10 cellular contexts compared by ENCODE assay signal in genomic region chr6:125835221-125835744, GRCh38. TPM values are rescaled to one million over a fixed set of nuclear protein-coding genes. Genes with fewer than 3 reads are reported as not detected.
DNase-seq lines count a peak whose midpoint lies in the region; ATAC-seq, FAIRE-seq and TF ChIP-seq lines count a peak whose summit lies in the region.
"Had no signal": no experiment of that assay in that cellular context is flagged by ENCODE, and none has a peak within 500 bp of the region (broad histone marks: within the 10 kb centered on the region; RNA-seq: fewer than 3 reads in every experiment).

No MANE protein-coding gene starts in this region.

- 79 to 89% methylated on average over 2 of the region's 2 CpGs for WGBS in pancreas, 2 donors
- 69% methylated on average over 2 of the region's 2 CpGs for WGBS in prostate gland

- ATAC-seq in pancreas (peak in 3 of 4 donors; percentile 51 to 71 (median 52)), HG02678 (IDR thresholded peaks at IDR 0.05; ENCODE audit: unreplicated experiment) (no peak)

- H4K20me1 ChIP-seq in OCI-LY7 (ENCODE audit: insufficient read depth, low read length) = no peaks in the 10 kb centered on the region

- DNase-seq in AG10803 (ENCODE audit: low read depth) = peak; percentile 81
- no peak for DNase-seq in Peyer's patch
- DNase-seq in fibroblast of mammary gland (ENCODE audit: low read depth) = peak; percentile 70
- DNase-seq in pancreas = no peak
- no peak for DNase-seq in OCI-LY7 (ENCODE audit: low spot score)
- DNase-seq in prostate gland (ENCODE audit: low spot score) = no peak
- DNase-seq in activated CD4-positive, alpha-beta memory T cell treated with anti-CD3 and anti-CD28 coated beads for 36 hours = no peak
- DNase-seq: activated naive CD4-positive, alpha-beta T cell treated with anti-CD3 and anti-CD28 coated beads, Interleukin-2, amount 10 ng/mL, durations not matched to agents 7 days and 5 days; NCI-H526 treated with DMSO at 0.1 percent for 48 hours had no signal

- peaks cover 35% of the 10 kb centered on the region; the same call in 1 of the 2 replicates for H3K79me2 ChIP-seq in OCI-LY7 (ENCODE audit: insufficient read depth, low read depth, low read length)

- H3K4me3 ChIP-seq in AG10803 (ENCODE audit: low read length) = no peak overlapping the region
- H3K4me3 ChIP-seq in Peyer's patch = no peak overlapping the region
- no peak overlapping the region for H3K4me3 ChIP-seq in fibroblast of mammary gland (ENCODE audit: control insufficient read depth, low read depth, low read length)
- H3K4me3 ChIP-seq in pancreas = no peak overlapping the region
- no peak overlapping the region for H3K4me3 ChIP-seq in OCI-LY7 (ENCODE audit: low read depth, low read length, poor library complexity, severe bottlenecking)
- no peak overlapping the region for H3K4me3 ChIP-seq in prostate gland

- H3K27ac ChIP-seq in Peyer's patch (peak overlapping the region in 3 of 4 donors; percentile 5 to 58 (median 37)), pancreas (peak overlapping the region in 1 of 4 donors; percentile 22), OCI-LY7 (ENCODE audit: low read depth, low read length, poor library complexity, severe bottlenecking) (no peak overlapping the region), prostate gland (peak overlapping the region in 1 of 2 donors; percentile 10)

- CTCF ChIA-PET in OCI-LY7 (lab: Charles Lee; ENCODE audit: unreplicated experiment) = interaction anchor here (0.7 to 1.5 kb wide), 2 partner anchors 15 to 16 kb away, joined by 3 to 4 read pairs; no protein-coding TSS in a partner anchor
- CTCF ChIA-PET in activated CD4-positive, alpha-beta memory T cell treated with anti-CD3 and anti-CD28 coated beads for 36 hours (lab: Charles Lee) = interaction anchor here (0.8 to 1.5 kb wide), 2 partner anchors 45 to 1390 kb away, joined by 3 to 4 read pairs; partner anchors contain the start of gene NCOA7

- H3K9me3 ChIP-seq in Peyer's patch (no peaks in the 10 kb centered on the region), pancreas (no peaks in the 10 kb centered on the region), OCI-LY7 (ENCODE audit: low read length) (no peaks in the 10 kb centered on the region), prostate gland (no peaks in the 10 kb centered on the region)

- TF ChIP-seq POLR2A in Peyer's patch (IDR thresholded peaks at IDR 0.05) (no peak), prostate gland (IDR thresholded peaks at IDR 0.05) (no peak)

- H3K9me2 ChIP-seq in OCI-LY7 (ENCODE audit: insufficient read depth, low read length) = no peaks in the 10 kb centered on the region

- H3K4me1 Mint-ChIP-seq in activated CD4-positive, alpha-beta memory T cell treated with anti-CD3 and anti-CD28 coated beads for 36 hours (ENCODE audit: low read depth) = peaks cover 49% of the 10 kb centered on the region

- TF ChIP-seq CTCF in AG10803 (conservative IDR thresholded peaks at IDR 0.05; ENCODE audit: low read length) (no peak), Peyer's patch (IDR thresholded peaks at IDR 0.05) (no peak), fibroblast of mammary gland (conservative IDR thresholded peaks at IDR 0.05; ENCODE audit: control insufficient read depth, insufficient read depth, low read depth, low read length) (no peak), pancreas (IDR thresholded peaks at IDR 0.05) (no peak), OCI-LY7 (conservative IDR thresholded peaks at IDR 0.05; ENCODE audit: low read length) (no peak), prostate gland (IDR thresholded peaks at IDR 0.05) (no peak)

- H3K36me3 ChIP-seq in Peyer's patch (no peaks in the 10 kb centered on the region), pancreas (no peaks in the 10 kb centered on the region), OCI-LY7 (ENCODE audit: insufficient read depth, low read length) (no peaks in the 10 kb centered on the region; the same call in 1 of the 2 replicates), prostate gland (no peaks in the 10 kb centered on the region)

- no peaks in the 10 kb centered on the region for H3K27me3 Mint-ChIP-seq in activated CD4-positive, alpha-beta memory T cell treated with anti-CD3 and anti-CD28 coated beads for 36 hours
- H3K27me3 Mint-ChIP-seq: activated naive CD4-positive, alpha-beta T cell treated with anti-CD3 and anti-CD28 coated beads, Interleukin-2, amount 10 ng/mL, durations not matched to agents 7 days and 5 days had no signal

- H3K36me3 Mint-ChIP-seq in activated CD4-positive, alpha-beta memory T cell treated with anti-CD3 and anti-CD28 coated beads for 36 hours = peaks cover 6% of the 10 kb centered on the region

- H3K9me3 Mint-ChIP-seq in activated CD4-positive, alpha-beta memory T cell treated with anti-CD3 and anti-CD28 coated beads for 36 hours = no peaks in the 10 kb centered on the region
- H3K9me3 Mint-ChIP-seq: activated naive CD4-positive, alpha-beta T cell treated with anti-CD3 and anti-CD28 coated beads, Interleukin-2, amount 10 ng/mL, durations not matched to agents 7 days and 5 days had no signal

- no peak overlapping the region for H3K4me3 Mint-ChIP-seq in activated CD4-positive, alpha-beta memory T cell treated with anti-CD3 and anti-CD28 coated beads for 36 hours
- H3K4me3 Mint-ChIP-seq: activated naive CD4-positive, alpha-beta T cell treated with anti-CD3 and anti-CD28 coated beads, Interleukin-2, amount 10 ng/mL, durations not matched to agents 7 days and 5 days had no signal

- H3K4me1 ChIP-seq in Peyer's patch (peaks cover 0 to 12% (median 3%) of the 10 kb centered on the region in 4 donors), pancreas (peaks cover 0 to 13% (median 4%) of the 10 kb centered on the region in 3 donors), OCI-LY7 (ENCODE audit: insufficient read depth, low read length, poor library complexity, severe bottlenecking) (peaks cover 8% of the 10 kb centered on the region), prostate gland (replicated peaks) (no peaks in the 10 kb centered on the region)

- FAIRE-seq in pancreas (lab: Jason Lieb, UNC) = no peak

- POLR2A ChIA-PET in OCI-LY7 (lab: Charles Lee) = interaction anchor here (1.1 to 2.4 kb wide), 7 partner anchors 10 to 83 kb away, joined by 5 to 7 read pairs (median 6); no protein-coding TSS in a partner anchor
- POLR2A ChIA-PET in activated CD4-positive, alpha-beta memory T cell treated with anti-CD3 and anti-CD28 coated beads for 36 hours (lab: Charles Lee) = no interaction called here

- H3K4me2 ChIP-seq in OCI-LY7 (ENCODE audit: low read length) = no peak overlapping the region

- H3K27ac Mint-ChIP-seq in activated CD4-positive, alpha-beta memory T cell treated with anti-CD3 and anti-CD28 coated beads for 36 hours = no peak overlapping the region

- H2AFZ ChIP-seq in OCI-LY7 (ENCODE audit: low read length) = no peak overlapping the region

- H3K27me3 ChIP-seq in Peyer's patch (no peaks in the 10 kb centered on the region), pancreas (no peaks in the 10 kb centered on the region), prostate gland (replicated peaks; ENCODE audit: insufficient read depth) (no peaks in the 10 kb centered on the region)

- no TSS peak for BruUV-seq in OCI-LY7 (replicated peaks; lab: Mats Ljungman, UMichigan)

- intact Hi-C loops in pancreas (cut with DNase I) (no loop called here), OCI-LY7 (cut with micrococcal nuclease; ENCODE audit: unreplicated experiment) (no loop called here), prostate gland (cut with DNase I) (no loop called here)
- intact Hi-C loops in activated CD4-positive, alpha-beta memory T cell treated with anti-CD3 and anti-CD28 coated beads for 36 hours (cut with micrococcal nuclease) = no loop called here

RNA-seq across cellular contexts. Expression of gene NCOA7, which starts 44.5 kb away (rescaled TPM):
- 10 to 100 TPM; 15.4 to 80.9 (median 27.7) TPM for total RNA-seq in Peyer's patch
- total RNA-seq in pancreas = 10 to 100 TPM; 12.0 to 66.7 (median 15.5) TPM
- polyA plus RNA-seq in pancreas = 10 to 100 TPM in 1 of 2 donors, 1 to 10 TPM in 1; 7.4 to 10.4 TPM
- 14.8 and 18.1 TPM in 2 replicates for total RNA-seq in OCI-LY7 (2014; rRNA removed; shearing (Covaris generic))
- 49.0 and 52.2 TPM in 2 replicates for total RNA-seq in OCI-LY7 (2022)
- total RNA-seq in prostate gland = 10 to 100 TPM; 15.5 to 15.6 TPM
- 10 to 100 TPM; 42.3 to 43.4 TPM for total RNA-seq in activated CD4-positive, alpha-beta memory T cell treated with anti-CD3 and anti-CD28 coated beads for 36 hours

Comparison
In these comparisons a context has a peak if more than half of its experiments do, and no peak if none do; other contexts are left out.
1. DNase-seq: peak in AG10803 (single experiment) and fibroblast of mammary gland (single experiment); none in Peyer's patch (0 of 3), pancreas (0 of 6), OCI-LY7 (single experiment), prostate gland (single experiment) and activated CD4-positive, alpha-beta memory T cell treated with anti-CD3 and anti-CD28 coated beads for 36 hours (single experiment).